Comparison of ENCODE assay signal across 18 cellular contexts in genomic region chr5:74196233-74196632, GRCh38.
DNase-seq lines count a peak whose midpoint lies in the region; ATAC-seq lines count a peak whose summit lies in the region.
"Had no signal": no experiment of that assay in that cellular context is flagged by ENCODE, and none has a peak within 500 bp of the region (broad histone marks: within the 10 kb centered on the region; RNA-seq: fewer than 3 reads in every experiment).

No MANE protein-coding gene starts in this region.

- intact Hi-C loops in left colon (cut with DNase I, micrococcal nuclease) = no loop called here

- H3K27me3 Mint-ChIP-seq in effector memory CD8-positive, alpha-beta T cell = peaks cover 10 to 15% of the 10 kb centered on the region in 2 donors

- ATAC-seq in GM18498 (IDR thresholded peaks at IDR 0.05; ENCODE audit: unreplicated experiment) (peak; percentile 79), GM19455 (IDR thresholded peaks at IDR 0.05; ENCODE audit: unreplicated experiment) (peak; percentile 59), HG02798 (IDR thresholded peaks at IDR 0.05; ENCODE audit: poor library complexity, unreplicated experiment) (peak; percentile 77), HG03571 (IDR thresholded peaks at IDR 0.05; ENCODE audit: unreplicated experiment) (peak; percentile 58), left colon (no peak)
- ATAC-seq in effector memory CD8-positive, alpha-beta T cell (replicated peaks) = no peak
- ATAC-seq: HepG2, PC-3, right cardiac atrium had no signal

- no peak for DNase-seq in effector memory CD8-positive, alpha-beta T cell
- DNase-seq in DMS79 (lab: John Stamatoyannopoulos, UW) (no peak), left colon (no peak)
- DNase-seq in activated naive CD4-positive, alpha-beta T cell (lab: John Stamatoyannopoulos, UW) = no peak
- DNase-seq: cortex of kidney, EL, naive B cell, NCI-H187 treated with DMSO at 0.1 percent for 48 hours, PC-3, right cardiac atrium, T-helper 9 cell, thyroid gland had no signal

- no peaks in the 10 kb centered on the region for H3K9me3 Mint-ChIP-seq in effector memory CD8-positive, alpha-beta T cell

- no peak overlapping the region for H3K4me3 Mint-ChIP-seq in effector memory CD8-positive, alpha-beta T cell
- H3K4me3 Mint-ChIP-seq: activated naive CD8-positive, alpha-beta T cell; naive B cell had no signal

- no peaks in the 10 kb centered on the region for H3K36me3 Mint-ChIP-seq in effector memory CD8-positive, alpha-beta T cell (ENCODE audit: insufficient read depth)
- H3K36me3 Mint-ChIP-seq: activated naive CD8-positive, alpha-beta T cell; naive B cell had no signal

- H3K4me1 Mint-ChIP-seq in effector memory CD8-positive, alpha-beta T cell (ENCODE audit: low read depth in 2 of 2) = no peaks in the 10 kb centered on the region
- H3K4me1 Mint-ChIP-seq: naive B cell had no signal

- no peak overlapping the region for H3K27ac Mint-ChIP-seq in effector memory CD8-positive, alpha-beta T cell
- H3K27ac Mint-ChIP-seq: activated naive CD8-positive, alpha-beta T cell had no signal

Comparison
In these comparisons a context has a peak if more than half of its experiments do, and no peak if none do; other contexts are left out.
1. ATAC-seq: peak in GM18498 (single experiment), GM19455 (single experiment), HG02798 (single experiment) and HG03571 (single experiment); none in effector memory CD8-positive, alpha-beta T cell (single experiment) and left colon (single experiment).